8 cellular contexts compared by ENCODE assay signal in genomic region chr10:94630017-94630688, GRCh38. TPM values are rescaled to one million over a fixed set of nuclear protein-coding genes. Genes with fewer than 3 reads are reported as not detected.
DNase-seq lines count a peak whose midpoint lies in the region; ATAC-seq and TF ChIP-seq lines count a peak whose summit lies in the region.

No MANE protein-coding gene starts in this region.

- H3K9me3 Mint-ChIP-seq in osteocyte (ENCODE audit: unreplicated experiment): peaks cover 3% of the 10 kb centered on the region

- peaks cover 6% of the 10 kb centered on the region for H3K27me3 Mint-ChIP-seq in osteocyte (ENCODE audit: unreplicated experiment)

- H3K4me3 ChIP-seq in dorsolateral prefrontal cortex: no peak overlapping the region

- ATAC-seq in GM18867 (IDR thresholded peaks at IDR 0.05; ENCODE audit: unreplicated experiment) (peak; percentile 44), HG03280 (IDR thresholded peaks at IDR 0.05; ENCODE audit: unreplicated experiment) (no peak)

- no peak overlapping the region for H3K4me3 Mint-ChIP-seq in osteocyte (ENCODE audit: unreplicated experiment)

- no peaks in the 10 kb centered on the region for H3K36me3 Mint-ChIP-seq in osteocyte (ENCODE audit: unreplicated experiment)

- intact Hi-C loops in dorsolateral prefrontal cortex (cut with DNase I): no loop called here
- intact Hi-C loops in posterior cingulate gyrus (cut with DNase I): no loop called here

- no peaks in the 10 kb centered on the region for H3K4me1 Mint-ChIP-seq in osteocyte (ENCODE audit: unreplicated experiment)

- H3K27me3 ChIP-seq in dorsolateral prefrontal cortex: no peaks in the 10 kb centered on the region

- DNase-seq in Ammon's horn (ENCODE audit: low spot score) (peak; percentile 10), NCI-H446 treated with DMSO at 0.1 percent for 48 hours (lab: John Stamatoyannopoulos, UW) (peak; percentile 7), dorsolateral prefrontal cortex (no peak), osteocyte (ENCODE audit: extremely low spot score, unreplicated experiment) (no peak), posterior cingulate gyrus (no peak)
- no peak for DNase-seq in stimulated activated CD4-positive, alpha-beta T cell treated with anti-CD3 and anti-CD28 coated beads, Interleukin-4, amount 100 ng/mL, for 1 hour

- no peak overlapping the region for H3K27ac Mint-ChIP-seq in osteocyte (ENCODE audit: unreplicated experiment)

- TF ChIP-seq CTCF in dorsolateral prefrontal cortex (IDR thresholded peaks at IDR 0.05 in 54 of 56, conservative IDR thresholded peaks at IDR 0.05 in 2 of 56; ENCODE audit: low read depth in 1 of 56, partially characterized antibody in 56 of 56) (peak; percentile 44 to 75 (median 65)), osteocyte (IDR thresholded peaks at IDR 0.05) (peak; percentile 66)

- H3K27ac ChIP-seq in dorsolateral prefrontal cortex: no peak overlapping the region

RNA-seq across cellular contexts. Expression of gene CYP2C18, which starts 53.4 kb away (rescaled TPM):
- total RNA-seq in dorsolateral prefrontal cortex: 1 to 10 TPM in 1 of 120 experiments, under 1 TPM in 48, not detected in 71; 0.19 to 1.2 (median 0.38) TPM
- total RNA-seq in osteocyte: not detected in 2 replicates

Comparison
In these comparisons a context has a peak if more than half of its experiments do, and no peak if none do; other contexts are left out.
1. DNase-seq: peak in Ammon's horn (single experiment) and NCI-H446 treated with DMSO at 0.1 percent for 48 hours (single experiment); none in dorsolateral prefrontal cortex (0 of 10), osteocyte (single experiment), stimulated activated CD4-positive, alpha-beta T cell treated with anti-CD3 and anti-CD28 coated beads, Interleukin-4, amount 100 ng/mL, for 1 hour (single experiment) and posterior cingulate gyrus (0 of 10).